Comparison of ENCODE assay signal across 8 cellular contexts in the genomic region with DNA sequence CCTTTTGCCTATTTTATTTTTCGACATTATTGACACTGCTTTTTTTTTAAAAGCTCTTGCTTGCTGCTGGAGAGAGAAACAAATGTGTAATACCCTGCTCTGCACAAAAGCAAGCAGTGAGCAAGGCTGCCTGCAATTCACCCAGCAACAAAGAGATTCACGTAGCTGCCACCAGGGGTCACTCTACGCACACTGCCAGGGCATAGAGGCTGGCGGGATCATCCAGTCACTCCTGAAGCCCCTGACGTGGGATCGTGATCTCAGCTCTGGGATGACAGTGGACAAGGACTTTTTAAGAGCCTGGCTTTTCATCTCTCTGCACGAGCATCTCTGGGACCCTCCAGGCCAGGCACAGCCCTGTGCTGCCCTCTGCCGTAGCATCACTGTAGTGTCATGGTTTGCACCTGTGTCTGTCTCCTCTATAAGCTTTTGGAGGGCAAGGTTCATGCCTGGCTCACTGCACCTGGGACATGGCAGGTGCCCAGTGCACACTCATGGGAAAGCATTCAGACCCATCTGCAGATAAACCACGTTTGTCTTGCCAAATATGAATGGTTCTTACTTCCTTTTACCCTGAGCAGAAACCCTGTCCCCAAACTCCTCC. TPM values are rescaled to one million over a fixed set of nuclear protein-coding genes. Genes with fewer than 3 reads are reported as not detected.
DNase-seq lines count a peak whose midpoint lies in the region; ATAC-seq and TF ChIP-seq lines count a peak whose summit lies in the region.

No MANE protein-coding gene starts in this region.

- H3K9me3 ChIP-seq in lower lobe of right lung: no peaks in the 10 kb centered on the region

- TF ChIP-seq CTCF in lower lobe of right lung (IDR thresholded peaks at IDR 0.05): peak; percentile 92

- intact Hi-C loops in lower lobe of right lung (cut with DNase I): no loop called here

- peak; percentile 78 for ATAC-seq in HG02763 (IDR thresholded peaks at IDR 0.05; ENCODE audit: unreplicated experiment)
- ATAC-seq in activated CD4-positive, CD25-positive, alpha-beta regulatory T cell treated with anti-CD3 and anti-CD28 coated beads, Interleukin-2, amount 50 U/mL, for 24 hours: peak; percentile 41 to 43
- peak; percentile 63 to 75 for ATAC-seq in lower lobe of right lung

- no peak overlapping the region for H3K27ac ChIP-seq in lower lobe of right lung

- H3K4me3 ChIP-seq in lower lobe of right lung: no peak overlapping the region

- DNase-seq in activated gamma-delta T cell treated with Interleukin-2 at 50 U/mL for 16 hours (peak; percentile 28), activated gamma-delta T cell (lab: John Stamatoyannopoulos, UW) (no peak), NCI-H2029 treated with DMSO at 0.1 percent for 48 hours (lab: John Stamatoyannopoulos, UW) (peak; percentile 15), dermis blood vessel endothelial cell (peak; percentile 83), lower lobe of right lung (no peak)
- DNase-seq in stimulated activated CD8-positive, alpha-beta memory T cell treated with anti-CD3 and anti-CD28 coated beads, Interleukin-15, amount 100 ng/mL, for 1 hour (ENCODE audit: low read depth): peak; percentile 24

- H3K27me3 ChIP-seq in lower lobe of right lung (ENCODE audit: low read depth): peaks cover 12% of the 10 kb centered on the region

- H3K36me3 ChIP-seq in lower lobe of right lung: no peaks in the 10 kb centered on the region

- no peaks in the 10 kb centered on the region for H3K4me1 ChIP-seq in lower lobe of right lung

RNA-seq across cellular contexts. Expression of gene C4orf50, which starts 19.8 kb away (rescaled TPM):
- total RNA-seq in dermis blood vessel endothelial cell (under 0.01 and 0.05 TPM in 2 replicates), lower lobe of right lung (0.09 TPM)

Comparison
In these comparisons a context has a peak if more than half of its experiments do, and no peak if none do; other contexts are left out.
1. DNase-seq: peak in activated gamma-delta T cell treated with Interleukin-2 at 50 U/mL for 16 hours (single experiment), NCI-H2029 treated with DMSO at 0.1 percent for 48 hours (single experiment), dermis blood vessel endothelial cell (single experiment) and stimulated activated CD8-positive, alpha-beta memory T cell treated with anti-CD3 and anti-CD28 coated beads, Interleukin-15, amount 100 ng/mL, for 1 hour (single experiment); none in activated gamma-delta T cell (single experiment) and lower lobe of right lung (single experiment).
2. Peak in every context shown above with its lines, with median percentiles within 50 percentile points of each other: ATAC-seq.